ENCODE assay signal across 14 cellular contexts in the genomic region with DNA sequence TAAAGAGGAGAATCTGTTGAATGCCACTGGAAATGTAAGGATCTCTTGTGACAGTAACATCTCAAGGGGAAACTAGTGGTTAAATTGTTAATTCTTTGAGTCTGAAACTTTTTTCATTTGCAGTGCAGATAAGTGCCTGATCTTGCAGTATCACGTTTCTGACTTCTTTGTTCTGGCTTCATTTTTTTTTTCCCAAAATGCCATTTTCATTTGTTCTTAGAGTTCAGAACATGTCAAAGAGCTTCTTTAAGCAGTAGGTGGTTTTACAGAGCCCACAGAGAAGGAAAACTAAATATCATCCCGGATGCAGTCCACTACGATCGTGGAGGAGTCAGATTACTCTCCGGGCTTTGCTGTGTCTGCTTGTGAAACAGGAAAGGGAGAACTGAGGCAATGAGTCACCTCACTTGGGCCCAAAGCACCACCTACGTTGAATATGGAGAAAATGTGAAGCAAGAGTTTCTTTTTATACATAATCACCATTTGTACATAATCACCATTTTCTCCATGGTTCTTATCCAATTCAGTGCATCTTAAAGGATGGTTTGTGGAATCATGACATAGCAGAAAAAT. TPM values are rescaled to one million over a fixed set of nuclear protein-coding genes. Genes with fewer than 3 reads are reported as not detected.
DNase-seq lines count a peak whose midpoint lies in the region; ATAC-seq, FAIRE-seq and TF ChIP-seq lines count a peak whose summit lies in the region.
"Had no signal": no experiment of that assay in that cellular context is flagged by ENCODE, and none has a peak within 500 bp of the region (broad histone marks: within the 10 kb centered on the region; RNA-seq: fewer than 3 reads in every experiment).

No MANE protein-coding gene starts in this region.

- H3K4me3 ChIP-seq in Panc1 (ENCODE audit: low read depth in 2 of 2, low read length in 2 of 2), result no peak overlapping the region
- H3K4me3 ChIP-seq in H1 (ENCODE audit: extremely low read depth in 1 of 4, insufficient read depth in 2 of 4, low read depth in 3 of 4, low read length in 4 of 4), result no peak overlapping the region
- no peak overlapping the region for H3K4me3 ChIP-seq in skeletal muscle cell (ENCODE audit: low read depth, low read length)
- H3K4me3 ChIP-seq in effector memory CD4-positive, alpha-beta T cell (ENCODE audit: insufficient read depth, low read depth, low read length, poor library complexity, severe bottlenecking), result no peak overlapping the region

- BruUV-seq in Panc1 (replicated peaks; lab: Mats Ljungman, UMichigan), result no TSS peak

- WGBS in H1 (ENCODE audit: extremely low coverage in 1 of 2, insufficient coverage in 1 of 2, insufficient read length in 1 of 2, insufficient replicate concordance in 2 of 2, low coverage in 1 of 2, low lambda C conversion rate in 2 of 2, missing lambda C conversion rate in 1 of 2), 2 experiments, result 87% methylated on average over 6 of the region's 6 CpGs; no CpG with 5 or more reads in 1 of the 2 experiments

- no peak for TF ChIP-seq RAD21 in H1 (IDR thresholded peaks at IDR 0.05 in 1 of 2, conservative IDR thresholded peaks at IDR 0.05 in 1 of 2; ENCODE audit: low read depth in 2 of 2, low read length in 2 of 2)

- no peaks in the 10 kb centered on the region for H3K9me3 Mint-ChIP-seq in natural killer cell
- H3K9me3 Mint-ChIP-seq in naive thymus-derived CD8-positive, alpha-beta T cell, result no peaks in the 10 kb centered on the region
- H3K9me3 Mint-ChIP-seq: activated CD8-positive, alpha-beta T cell treated with anti-CD3 and anti-CD28 coated beads for 36 hours; endodermal cell; immature natural killer cell had no signal

- H2BK20ac ChIP-seq in H1 (ENCODE audit: low read length), result no peak overlapping the region

- no peak overlapping the region for H4K5ac ChIP-seq in H1 (ENCODE audit: insufficient read length, low read depth, low read length)

- no peak overlapping the region for H3K9ac ChIP-seq in H1 (replicated peaks in 1 of 4; ENCODE audit: extremely low read depth in 1 of 4, low read depth in 3 of 4, low read length in 3 of 4)

- no peak overlapping the region for H3K18ac ChIP-seq in H1 (ENCODE audit: extremely low read depth, low read length)

- H2BK12ac ChIP-seq in H1 (ENCODE audit: low read depth, low read length), result no peak overlapping the region

- no peak overlapping the region for H3K27ac Mint-ChIP-seq in natural killer cell
- H3K27ac Mint-ChIP-seq in naive thymus-derived CD8-positive, alpha-beta T cell, result no peak overlapping the region
- H3K27ac Mint-ChIP-seq: activated CD8-positive, alpha-beta T cell treated with anti-CD3 and anti-CD28 coated beads for 36 hours; activated naive CD8-positive, alpha-beta T cell; endodermal cell; immature natural killer cell had no signal

- H3K9me3 ChIP-seq in Panc1 (ENCODE audit: control insufficient read depth, insufficient read depth, low read depth, low read length) (no peaks in the 10 kb centered on the region), H1 (ENCODE audit: insufficient read depth in 2 of 2, low read depth in 1 of 2, low read length in 1 of 2) (no peaks in the 10 kb centered on the region)
- H3K9me3 ChIP-seq in effector memory CD4-positive, alpha-beta T cell (ENCODE audit: control insufficient read depth, low read length), result no peaks in the 10 kb centered on the region

- H3K23me2 ChIP-seq in H1 (ENCODE audit: low read depth, low read length), result no peaks in the 10 kb centered on the region

- H2BK5ac ChIP-seq in H1 (ENCODE audit: low read depth, low read length), result no peak overlapping the region

- TF ChIP-seq EP300 in H1 (IDR thresholded peaks at IDR 0.05; ENCODE audit: borderline replicate concordance in 1 of 2, low read depth in 2 of 2, low read length in 2 of 2), result no peak

- H3K27ac ChIP-seq in Panc1 (ENCODE audit: low read length) (peak overlapping the region; percentile 60; the same call in 1 of the 2 replicates), H1 (ENCODE audit: low read depth, low read length) (no peak overlapping the region)
- H3K27ac ChIP-seq in effector memory CD4-positive, alpha-beta T cell (ENCODE audit: insufficient read depth, low read length, poor library complexity, severe bottlenecking), result no peak overlapping the region

- no peak overlapping the region for H2AK5ac ChIP-seq in H1 (ENCODE audit: low read depth, low read length)

- no peak overlapping the region for H3K56ac ChIP-seq in H1 (replicated peaks; ENCODE audit: insufficient read length, low read depth, low read length)

- no peak for TF ChIP-seq POLR2A in H1 (IDR thresholded peaks at IDR 0.05; ENCODE audit: control extremely low read depth in 1 of 2, low read depth in 2 of 2, low read length in 2 of 2)

- no peak overlapping the region for H4K8ac ChIP-seq in H1 (ENCODE audit: extremely low read depth, insufficient read depth, low read length)

- no peaks in the 10 kb centered on the region for H3K4me1 Mint-ChIP-seq in natural killer cell
- no peaks in the 10 kb centered on the region for H3K4me1 Mint-ChIP-seq in naive thymus-derived CD8-positive, alpha-beta T cell
- H3K4me1 Mint-ChIP-seq: immature natural killer cell had no signal

- intact Hi-C loops in Panc1 (cut with micrococcal nuclease; ENCODE audit: unreplicated experiment) (no loop called here), natural killer cell (cut with micrococcal nuclease) (no loop called here)

- no peak overlapping the region for H3K14ac ChIP-seq in H1 (ENCODE audit: insufficient read length)

- H3K36me3 Mint-ChIP-seq in natural killer cell, result no peaks in the 10 kb centered on the region
- H3K36me3 Mint-ChIP-seq in naive thymus-derived CD8-positive, alpha-beta T cell, result no peaks in the 10 kb centered on the region
- H3K36me3 Mint-ChIP-seq: activated naive CD8-positive, alpha-beta T cell; immature natural killer cell had no signal

- peaks cover 2 to 8% of the 10 kb centered on the region in 2 donors for H3K27me3 Mint-ChIP-seq in natural killer cell (ENCODE audit: low read depth in 2 of 2)
- peaks cover 0 to 15% (median 5%) of the 10 kb centered on the region in 5 donors for H3K27me3 Mint-ChIP-seq in naive thymus-derived CD8-positive, alpha-beta T cell

- no peak overlapping the region for H2BK15ac ChIP-seq in H1 (ENCODE audit: low read length)

- H3K36me3 ChIP-seq in Panc1 (ENCODE audit: control insufficient read depth, insufficient read depth, low read length) (peaks cover 19% of the 10 kb centered on the region), H1 (ENCODE audit: control insufficient read depth in 2 of 4, insufficient read depth in 4 of 4, low read length in 3 of 4) (peaks cover 0 to 26% (median 4%) of the 10 kb centered on the region in 4 experiments; a peak in 3 of 8 replicates)
- no peaks in the 10 kb centered on the region for H3K36me3 ChIP-seq in effector memory CD4-positive, alpha-beta T cell (ENCODE audit: control insufficient read depth, insufficient read depth, low read length)

- H2AFZ ChIP-seq in H1 (ENCODE audit: low read length), result no peak overlapping the region

- H3K27me3 ChIP-seq in Panc1 (ENCODE audit: control insufficient read depth, insufficient read depth, low read length) (no peaks in the 10 kb centered on the region), H1 (replicated peaks in 1 of 4; ENCODE audit: control insufficient read depth in 3 of 4, extremely low read depth in 1 of 4, insufficient read depth in 3 of 4, low read length in 3 of 4) (no peaks in the 10 kb centered on the region)
- H3K27me3 ChIP-seq in effector memory CD4-positive, alpha-beta T cell (replicated peaks; ENCODE audit: control insufficient read depth, insufficient read depth, low read length, poor library complexity, severe bottlenecking), result no peaks in the 10 kb centered on the region

- H3K4me3 Mint-ChIP-seq in natural killer cell, result no peak overlapping the region
- H3K4me3 Mint-ChIP-seq in naive thymus-derived CD8-positive, alpha-beta T cell, result no peak overlapping the region
- H3K4me3 Mint-ChIP-seq: activated CD8-positive, alpha-beta T cell treated with anti-CD3 and anti-CD28 coated beads for 36 hours; activated naive CD8-positive, alpha-beta T cell; endodermal cell; immature natural killer cell had no signal

- CTCF ChIA-PET in Panc1 (lab: Charles Lee), result no interaction called here
- CTCF ChIA-PET in H1 (lab: Charles Lee; ENCODE audit: partially characterized antibody), result interaction anchor here (0.7 to 2.0 kb wide), 3 partner anchors 10 to 170 kb away, joined by 3 to 9 read pairs (median 3); no protein-coding TSS in a partner anchor

- POLR2A ChIA-PET in Panc1 (lab: Charles Lee) (no interaction called here), H1 (lab: Charles Lee; ENCODE audit: partially characterized antibody) (interaction anchor here (1.0 kb wide), 1 partner anchor 40 kb away, joined by 3 read pairs; no protein-coding TSS in a partner anchor)
- POLR2A ChIA-PET in naive thymus-derived CD8-positive, alpha-beta T cell (lab: Charles Lee), result no interaction called here

- DNase-seq in HCEC 1CT, result peak; percentile 93
- DNase-seq in Panc1 (ENCODE audit: low read depth, low spot score), result no peak
- DNase-seq in H1 (ENCODE audit: low read depth in 1 of 2, low spot score in 2 of 2), result no peak
- peak; percentile 95 for DNase-seq in skeletal muscle cell (ENCODE audit: low read depth)
- DNase-seq in effector memory CD4-positive, alpha-beta T cell, result no peak
- no peak for DNase-seq in natural killer cell
- no peak for DNase-seq in stimulated activated CD4-positive, alpha-beta T cell treated with anti-CD3 and anti-CD28 coated beads, Interleukin-12 subunit alpha, Interleukin-12 subunit beta, amount 100 ng/mL, for 4 hours
- no peak for DNase-seq in naive thymus-derived CD8-positive, alpha-beta T cell
- DNase-seq: activated CD8-positive, alpha-beta T cell treated with anti-CD3 and anti-CD28 coated beads for 36 hours; DMS 273 treated with DMSO at 0.1 percent for 48 hours; endodermal cell; immature natural killer cell; NCI-H2107 had no signal

- in situ Hi-C loops in Panc1 (cut with HindIII; ENCODE audit: low pct_unique_long_range_greater_than_20kb, low sequenced_read_pairs), result no loop called here

- no peak for TF ChIP-seq CTCF in Panc1 (IDR thresholded peaks at IDR 0.05)
- no peak for TF ChIP-seq CTCF in H1 (IDR thresholded peaks at IDR 0.05; ENCODE audit: control extremely low read depth in 1 of 3, insufficient read depth in 1 of 3, low read depth in 1 of 3, low read length in 3 of 3)
- TF ChIP-seq CTCF in natural killer cell (IDR thresholded peaks at IDR 0.05), result no peak

- H4K91ac ChIP-seq in H1 (replicated peaks; ENCODE audit: insufficient read length, low read length), result no peak overlapping the region

- H3K4me2 ChIP-seq in H1 (ENCODE audit: insufficient read depth in 1 of 2, low read depth in 2 of 2, low read length in 2 of 2), result no peak overlapping the region

- no peak overlapping the region for H2BK120ac ChIP-seq in H1 (replicated peaks; ENCODE audit: low read depth, low read length)

- no peak overlapping the region for H3K23ac ChIP-seq in H1 (ENCODE audit: insufficient read length)

- FAIRE-seq in H1 (lab: Jason Lieb, UNC), result no peak

- H3K4ac ChIP-seq in H1 (replicated peaks; ENCODE audit: insufficient read length, low read depth, low read length), result no peak overlapping the region

- ATAC-seq in Panc1, result no peak
- ATAC-seq in natural killer cell, result no peak
- ATAC-seq in naive thymus-derived CD8-positive, alpha-beta T cell, result no peak
- ATAC-seq: activated CD8-positive, alpha-beta T cell treated with anti-CD3 and anti-CD28 coated beads for 36 hours had no signal

- H3K79me1 ChIP-seq in H1 (ENCODE audit: low read depth, low read length), result 0 out of 2 replicates have a peak, but pooled peaks cover 5% of the 10 kb centered on the region

- H3K79me2 ChIP-seq in H1 (ENCODE audit: control insufficient read depth in 1 of 2, insufficient read depth in 2 of 2, low read length in 2 of 2), result 0 out of 4 replicates have a peak, but pooled peaks cover 0 to 2% of the 10 kb centered on the region in 2 experiments

- H3K4me1 ChIP-seq in Panc1 (ENCODE audit: control insufficient read depth, insufficient read depth, low read length) (peaks cover 26% of the 10 kb centered on the region), H1 (replicated peaks in 1 of 4; ENCODE audit: control insufficient read depth in 3 of 4, insufficient read depth in 4 of 4, low read length in 3 of 4) (no peaks in the 10 kb centered on the region; a peak in 1 of 7 replicates)
- H3K4me1 ChIP-seq in effector memory CD4-positive, alpha-beta T cell (ENCODE audit: control insufficient read depth, insufficient read depth, low read length, poor library complexity, severe bottlenecking), result no peaks in the 10 kb centered on the region

- no peaks in the 10 kb centered on the region for H4K20me1 ChIP-seq in H1 (replicated peaks in 1 of 2; ENCODE audit: control insufficient read depth in 1 of 2, insufficient read depth in 2 of 2, low read length in 2 of 2)

RNA-seq across cellular contexts. Expression of gene HMGA2, which starts 43.9 kb away (rescaled TPM):
- total RNA-seq in Panc1 (2021; ENCODE audit: unreplicated experiment), result 61.4 TPM
- 66.2 TPM for polyA plus RNA-seq in Panc1 (2012; ENCODE audit: insufficient read length)
- total RNA-seq in H1 (2021; fragmentation: NEBNext Ultra II Directional; extraction: Animal tissue kit (Norgen Biotek cat#: 25700)), result 103 and 104 TPM in 2 replicates
- polyA plus RNA-seq in H1 (2011; rRNA removed), result 46.0 and 50.7 TPM in 2 replicates
- 45.4 TPM for polyA plus RNA-seq in H1 (2011; cell fraction: cytosol; rRNA removed)
- 77.0 TPM for polyA plus RNA-seq in H1 (2011; cell fraction: nucleus; rRNA removed)
- polyA plus RNA-seq in H1 (2012, experiment 1 of 2), result 35.0 to 68.1 TPM (median 44.6 TPM) in 4 replicates
- 13.2 TPM for polyA plus RNA-seq in H1 (2012, experiment 2 of 2)
- polyA plus RNA-seq in H1 (2013, experiment 1 of 2), result 89.7 TPM
- polyA plus RNA-seq in H1 (2013, experiment 2 of 2), result 80.7 TPM
- 38.8 and 46.1 TPM in 2 replicates for polyA minus RNA-seq in H1 (2011; rRNA and poly(A)+ RNA removed)
- polyA minus RNA-seq in H1 (2011; cell fraction: cytosol; rRNA and poly(A)+ RNA removed), result 64.0 TPM
- polyA minus RNA-seq in H1 (2011; cell fraction: nucleus; rRNA and poly(A)+ RNA removed), result 103 TPM
- total RNA-seq in natural killer cell, result under 1 TPM; 0.18 to 0.38 (median 0.35) TPM
- total RNA-seq in naive thymus-derived CD8-positive, alpha-beta T cell, result not detected
- polyA plus RNA-seq in naive thymus-derived CD8-positive, alpha-beta T cell, result not detected
- total RNA-seq: activated CD8-positive, alpha-beta T cell treated with anti-CD3 and anti-CD28 coated beads for 36 hours had no signal

Comparison
In these comparisons a context has a peak if more than half of its experiments do, and no peak if none do; other contexts are left out.
1. DNase-seq: peak in HCEC 1CT (single experiment) and skeletal muscle cell (single experiment); none in Panc1 (single experiment), H1 (0 of 2), effector memory CD4-positive, alpha-beta T cell (0 of 3), natural killer cell (single experiment), stimulated activated CD4-positive, alpha-beta T cell treated with anti-CD3 and anti-CD28 coated beads, Interleukin-12 subunit alpha, Interleukin-12 subunit beta, amount 100 ng/mL, for 4 hours (single experiment) and naive thymus-derived CD8-positive, alpha-beta T cell (0 of 10).
2. RNA of gene HMGA2, which starts 43.9 kb away (total RNA-seq): 103 to 104 TPM in H1 and 61.4 TPM in Panc1 (single experiment); 0.18 to 0.38 TPM in natural killer cell and not detected in naive thymus-derived CD8-positive, alpha-beta T cell; every median in the first group is over 10 times any median in the second.